ENCODE assay signal across 25 cellular contexts in the genomic region with DNA sequence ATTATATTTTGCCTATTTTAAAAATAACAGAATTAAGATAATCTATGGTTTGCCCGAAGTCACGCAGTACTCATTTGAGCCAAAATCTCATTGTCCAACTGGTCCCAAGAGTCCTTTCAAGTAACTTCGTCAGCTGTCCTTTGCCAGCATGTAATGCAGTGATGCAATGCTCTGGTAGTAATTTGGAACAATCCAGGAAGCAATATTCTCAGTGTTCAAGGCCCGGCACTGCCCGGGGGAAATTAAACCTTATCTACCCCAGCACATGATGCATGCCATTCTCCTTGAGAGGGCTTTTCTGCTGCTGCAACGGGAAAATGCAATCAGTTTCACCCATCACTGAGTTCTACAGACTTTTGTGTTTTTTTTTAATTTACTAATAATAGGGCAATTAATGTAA.
DNase-seq lines count a peak whose midpoint lies in the region; ATAC-seq, FAIRE-seq and TF ChIP-seq lines count a peak whose summit lies in the region.
"Had no signal": no experiment of that assay in that cellular context is flagged by ENCODE, and none has a peak within 500 bp of the region (broad histone marks: within the 10 kb centered on the region; RNA-seq: fewer than 3 reads in every experiment).

No MANE protein-coding gene starts in this region.

- H3T11ph ChIP-seq in H9 (ENCODE audit: low read length) = no peak overlapping the region

- FAIRE-seq in K562 (lab: Jason Lieb, UNC) = no peak
- FAIRE-seq: A549, D721Med, GM12878 had no signal

- no peak for TF ChIP-seq EP300 in K562 (IDR thresholded peaks at IDR 0.05; ENCODE audit: low read length)

- H2AK5ac ChIP-seq in H9 (ENCODE audit: insufficient read length, low read length) = no peak overlapping the region

- no peaks in the 10 kb centered on the region for H3K36me3 ChIP-seq in K562 (ENCODE audit: control insufficient read depth, insufficient read depth, low read length)
- H3K36me3 ChIP-seq: BE2C, HAP-1 had no signal

- no peak overlapping the region for H3K23ac ChIP-seq in H9 (ENCODE audit: insufficient read length, low read depth, low read length)

- H3K9me3 ChIP-seq in K562 (replicated peaks; ENCODE audit: control insufficient read depth, insufficient read depth, low read depth, low read length) = no peaks in the 10 kb centered on the region
- H3K9me3 ChIP-seq in H9 (ENCODE audit: control insufficient read depth, low read depth, low read length) = no peaks in the 10 kb centered on the region
- H3K9me3 ChIP-seq: HAP-1 had no signal

- H3K79me1 ChIP-seq in H9 (ENCODE audit: insufficient read depth, low read depth, low read length, poor library complexity, severe bottlenecking) = no peaks in the 10 kb centered on the region

- no peaks in the 10 kb centered on the region for H3K27me3 ChIP-seq in K562 (ENCODE audit: control insufficient read depth in 2 of 2, insufficient read depth in 2 of 2, low read length in 2 of 2)
- no peaks in the 10 kb centered on the region for H3K27me3 ChIP-seq in H9 (ENCODE audit: insufficient read depth, low read length)
- H3K27me3 ChIP-seq: BE2C; BLaER1 treated with 17β-estradiol and CSF1 and Interleukin-3, amounts not matched to agents 10 nM and 100 nM had no signal

- TF ChIP-seq CTCF in K562 (IDR thresholded peaks at IDR 0.05 in 2 of 3, conservative IDR thresholded peaks at IDR 0.05 in 1 of 3; ENCODE audit: insufficient read depth in 2 of 3, low read depth in 1 of 3, low read length in 3 of 3) (no peak), nephron progenitor cell (IDR thresholded peaks at IDR 0.05) (no peak), H9 (conservative IDR thresholded peaks at IDR 0.05) (no peak)

- no peaks in the 10 kb centered on the region for H3K9me1 ChIP-seq in K562 (ENCODE audit: control insufficient read depth, insufficient read depth, low read length)

- POLR2A ChIA-PET in K562 (lab: Yijun Ruan, JAX) = no interaction called here

- H3K27ac ChIP-seq in K562 (ENCODE audit: extremely low read depth, low read depth, low read length) (no peak overlapping the region), H9 (ENCODE audit: insufficient read length, low read depth, low read length) (no peak overlapping the region)
- H3K27ac ChIP-seq: A549; BLaER1 treated with 17β-estradiol and CSF1 and Interleukin-3, amounts not matched to agents 10 nM and 100 nM had no signal

- H2BK120ac ChIP-seq in H9 (ENCODE audit: low read depth, low read length, poor library complexity, severe bottlenecking) = no peak overlapping the region

- no peak overlapping the region for H4K8ac ChIP-seq in H9 (replicated peaks; ENCODE audit: insufficient read length, low read depth, low read length)

- DNase-seq in Right ventricle myocardium superior = no peak
- no peak for DNase-seq in Right ventricle myocardium inferior (ENCODE audit: missing footprints)
- peak; percentile 11 for DNase-seq in UCSD-AML1 (lab: John Stamatoyannopoulos, UW; ENCODE audit: unreplicated experiment)
- DNase-seq in K562 (ENCODE audit: extremely low read depth in 1 of 4, low spot score in 3 of 4) = no peak
- no peak for DNase-seq in nephron progenitor cell
- no peak for DNase-seq in H9
- DNase-seq: 8988T; ACHN; AML-193; BE2C; CD4-positive, alpha-beta T cell; CD8-positive, alpha-beta memory T cell; DMS 273 treated with DMSO at 0.1 percent for 48 hours; DMS79; EL; GDM1; HFFc6 had no signal

- peaks cover 25% of the 10 kb centered on the region for H3K9me3 Mint-ChIP-seq in nephron progenitor cell
- peaks cover 17 to 23% of the 10 kb centered on the region in 2 experiments for H3K9me3 Mint-ChIP-seq in H9

- no peak overlapping the region for H4K91ac ChIP-seq in H9 (ENCODE audit: insufficient read length, low read depth, low read length)

- no peak overlapping the region for H3K4me3 ChIP-seq in K562
- H3K4me3 ChIP-seq: A549; BLaER1 treated with 17β-estradiol and CSF1 and Interleukin-3, amounts not matched to agents 10 nM and 100 nM; GM12878; GM23338; HAP-1 had no signal

- H3K79me2 ChIP-seq in K562 (ENCODE audit: control insufficient read depth, insufficient read depth, low read length) = no peaks in the 10 kb centered on the region
- H3K79me2 ChIP-seq in H9 (ENCODE audit: insufficient read depth, low read length) = no peaks in the 10 kb centered on the region

- no peaks in the 10 kb centered on the region for H3K23me2 ChIP-seq in H9 (ENCODE audit: insufficient read length, low read depth, low read length, poor library complexity, severe bottlenecking)

- in situ Hi-C loops in K562 (cut with MboI) = no loop called here

- H3K27ac Mint-ChIP-seq in nephron progenitor cell = no peak overlapping the region
- H3K27ac Mint-ChIP-seq in H9 = no peak overlapping the region
- H3K27ac Mint-ChIP-seq: CD4-positive, alpha-beta T cell; CD8-positive, alpha-beta memory T cell; GM23338; HFFc6 had no signal

- intact Hi-C loops in Right ventricle myocardium superior (cut with DNase I) (no loop called here), Right ventricle myocardium inferior (cut with DNase I) (no loop called here), K562 (cut with micrococcal nuclease) (no loop called here)

- ATAC-seq in Right ventricle myocardium superior (ENCODE audit: poor library complexity) (peak; percentile 43), Right ventricle myocardium inferior (no peak), K562 (no peak), GM18907 (IDR thresholded peaks at IDR 0.05; ENCODE audit: unreplicated experiment) (no peak)
- ATAC-seq: A549, GM12878, GM23338 had no signal

- H3K9ac ChIP-seq in K562 (ENCODE audit: insufficient read depth in 1 of 2, low read depth in 2 of 2, low read length in 2 of 2) = no peak overlapping the region
- no peak overlapping the region for H3K9ac ChIP-seq in H9 (ENCODE audit: extremely low read depth, insufficient read length, low read length)
- H3K9ac ChIP-seq: BLaER1 treated with 17β-estradiol and CSF1 and Interleukin-3, amounts not matched to agents 10 nM and 100 nM had no signal

- no peak overlapping the region for H3K4me3 Mint-ChIP-seq in nephron progenitor cell
- H3K4me3 Mint-ChIP-seq in H9 = no peak overlapping the region
- H3K4me3 Mint-ChIP-seq: CD14-positive monocyte; CD4-positive, alpha-beta T cell; CD8-positive, alpha-beta memory T cell; GM23338; HFFc6 had no signal

- H2BK20ac ChIP-seq in H9 (ENCODE audit: low read depth, low read length, poor library complexity, severe bottlenecking) = no peak overlapping the region

- H2BK12ac ChIP-seq in H9 (ENCODE audit: insufficient read length, low read depth, low read length) = no peak overlapping the region

- BruUV-seq in K562 (replicated peaks; lab: Mats Ljungman, UMichigan) = no TSS peak

- H3K56ac ChIP-seq in H9 (ENCODE audit: insufficient read length, low read depth, low read length) = no peak overlapping the region

- no peak overlapping the region for H3K4ac ChIP-seq in H9 (ENCODE audit: low read depth, low read length)

- WGBS in K562 (ENCODE audit: insufficient coverage, low coverage, missing lambda C conversion rate) = 8% methylated on average over 6 of the region's 6 CpGs
- WGBS in H9 (ENCODE audit: extremely low coverage, insufficient read length, low lambda C conversion rate) = no CpG with 5 or more reads among the region's 6 CpGs

- H2AFZ ChIP-seq in K562 (ENCODE audit: low read depth, low read length) (no peak overlapping the region), H9 (ENCODE audit: low read length) (no peak overlapping the region)
- H2AFZ ChIP-seq: GM23338 had no signal

- H3K4me2 ChIP-seq in K562 (ENCODE audit: insufficient read depth, low read length) = no peak overlapping the region
- H3K4me2 ChIP-seq in H9 (ENCODE audit: insufficient read depth, insufficient read length, low read length) = no peak overlapping the region
- H3K4me2 ChIP-seq: A549; BLaER1 treated with 17β-estradiol and CSF1 and Interleukin-3, amounts not matched to agents 10 nM and 100 nM; GM23338 had no signal

- no peaks in the 10 kb centered on the region for H4K20me1 ChIP-seq in K562 (replicated peaks; ENCODE audit: control insufficient read depth, insufficient read depth, low read length)
- H4K20me1 ChIP-seq in H9 (ENCODE audit: control insufficient read depth, insufficient read depth, insufficient read length) = no peaks in the 10 kb centered on the region
- H4K20me1 ChIP-seq: BLaER1 treated with 17β-estradiol and CSF1 and Interleukin-3, amounts not matched to agents 10 nM and 100 nM had no signal

- no peak overlapping the region for H4K5ac ChIP-seq in H9 (ENCODE audit: insufficient read length, low read depth, low read length)

- no peaks in the 10 kb centered on the region for H3K4me1 Mint-ChIP-seq in nephron progenitor cell
- H3K4me1 Mint-ChIP-seq in H9 = peaks cover 0 to 3% of the 10 kb centered on the region in 2 experiments; a peak in 1 of 4 replicates
- H3K4me1 Mint-ChIP-seq: CD8-positive, alpha-beta memory T cell; GM23338 had no signal

- H2BK5ac ChIP-seq in H9 (ENCODE audit: insufficient read length, low read length) = no peak overlapping the region

- no peak overlapping the region for H3K18ac ChIP-seq in H9 (ENCODE audit: insufficient read length, low read depth, low read length)

- H3K4me1 ChIP-seq in K562 (replicated peaks in 1 of 2; ENCODE audit: control insufficient read depth in 2 of 2, insufficient read depth in 2 of 2, low read length in 2 of 2) = no peaks in the 10 kb centered on the region; a peak in 2 of 5 replicates
- no peaks in the 10 kb centered on the region for H3K4me1 ChIP-seq in H9 (ENCODE audit: insufficient read depth, low read length)
- H3K4me1 ChIP-seq: A549; BE2C; BLaER1 treated with 17β-estradiol and CSF1 and Interleukin-3, amounts not matched to agents 10 nM and 100 nM; HAP-1 had no signal

- CTCF ChIA-PET in K562 (lab: Yijun Ruan, JAX; ENCODE audit: low intra/inter-chr PET ratio) = no interaction called here

- H3K36me3 Mint-ChIP-seq in nephron progenitor cell (ENCODE audit: low read depth) (no peaks in the 10 kb centered on the region), H9 (ENCODE audit: insufficient read depth in 1 of 3, low read depth in 3 of 3) (peaks cover 6 to 15% (median 10%) of the 10 kb centered on the region in 3 experiments)
- H3K36me3 Mint-ChIP-seq: CD8-positive, alpha-beta memory T cell had no signal

- H3K27me3 Mint-ChIP-seq in nephron progenitor cell (ENCODE audit: low read depth, poor library complexity) (no peaks in the 10 kb centered on the region), H9 (ENCODE audit: low read depth) (peaks cover 1% of the 10 kb centered on the region; the same call in 1 of the 2 replicates)
- H3K27me3 Mint-ChIP-seq: CD4-positive, alpha-beta T cell had no signal

- no peak for TF ChIP-seq POLR2A in K562 (conservative IDR thresholded peaks at IDR 0.05)

- H2BK15ac ChIP-seq in H9 (ENCODE audit: low read depth, low read length) = no peak overlapping the region

- no peak overlapping the region for H3K14ac ChIP-seq in H9 (ENCODE audit: insufficient read depth, low read length)

- TF ChIP-seq RAD21 in K562 (CRISPR knock-in tag; conservative IDR thresholded peaks at IDR 0.05 in 1 of 2, IDR thresholded peaks at IDR 0.05 in 1 of 2) = no peak

TF ChIP-seq in K562, 482 proteins besides CTCF, POLR2A, EP300 and RAD21 (continues in another document):
- TF ChIP-seq NELFE (IDR thresholded peaks at IDR 0.05; ENCODE audit: insufficient read depth, insufficient read length) (no peak), ZNF778 (CRISPR knock-in tag; IDR thresholded peaks at IDR 0.05) (no peak), TEAD4 (IDR thresholded peaks at IDR 0.05; ENCODE audit: low read length) (no peak), TEAD4 (CRISPR knock-in tag; IDR thresholded peaks at IDR 0.05; ENCODE audit: borderline replicate concordance) (no peak)
